ENCODE assay signal across 1 cellular context in genomic region chr17:74439691-74440567, GRCh38.
A peak's percentile ranks its signal among the peaks of the same experiment; 100 is the strongest.
TF ChIP-seq lines count a peak whose summit lies in the region.

No MANE protein-coding gene starts in this region.

TF ChIP-seq in HepG2, 621 proteins besides CTCF, POLR2A, EP300 and RAD21:
- TF ChIP-seq ZNF569 (CRISPR knock-in tag; IDR thresholded peaks at IDR 0.05; ENCODE audit: borderline replicate concordance): no peak
- TF ChIP-seq ZNF256 (CRISPR knock-in tag; conservative IDR thresholded peaks at IDR 0.05): no peak
- TF ChIP-seq RBFOX2 (IDR thresholded peaks at IDR 0.05; ENCODE audit: low read depth, low read length): peak; percentile 70
- TF ChIP-seq PAWR (CRISPR knock-in tag; IDR thresholded peaks at IDR 0.05; ENCODE audit: borderline replicate concordance): no peak
- no peak for TF ChIP-seq SKI (IDR thresholded peaks at IDR 0.05; ENCODE audit: partially characterized antibody)
- peak; percentile 57 for TF ChIP-seq AGO2 (optimal IDR thresholded peaks at IDR 0.05; ENCODE audit: low read depth, low read length)
- TF ChIP-seq MBNL3 (CRISPR knock-in tag; conservative IDR thresholded peaks at IDR 0.05): no peak
- no peak for TF ChIP-seq ZNF24 (IDR thresholded peaks at IDR 0.05)
